Comparison of ENCODE assay signal across 19 cellular contexts in genomic region chr10:98255146-98255877, GRCh38. TPM values are rescaled to one million over a fixed set of nuclear protein-coding genes. Genes with fewer than 3 reads are reported as not detected.
DNase-seq lines count a peak whose midpoint lies in the region; ATAC-seq, FAIRE-seq and TF ChIP-seq lines count a peak whose summit lies in the region.
"Had no signal": no experiment of that assay in that cellular context is flagged by ENCODE, and none has a peak within 500 bp of the region (broad histone marks: within the 10 kb centered on the region; RNA-seq: fewer than 3 reads in every experiment).

No MANE protein-coding gene starts in this region.

- H3K9me3 ChIP-seq in breast epithelium (no peaks in the 10 kb centered on the region), mammary epithelial cell (replicated peaks; ENCODE audit: insufficient read depth, low read length) (no peaks in the 10 kb centered on the region), kidney (ENCODE audit: control insufficient read depth in 1 of 2, low read length in 2 of 2) (no peaks in the 10 kb centered on the region)
- H3K9me3 ChIP-seq: BE2C, HAP-1 had no signal

- peak; percentile 13 for ATAC-seq in activated T-helper 17 cell treated with anti-CD3 and anti-CD28 coated beads, Interleukin-2, amount 50 U/mL, for 72 hours (replicated peaks)

- no peaks in the 10 kb centered on the region for H3K36me3 ChIP-seq in breast epithelium
- no peaks in the 10 kb centered on the region for H3K36me3 ChIP-seq in mammary epithelial cell (ENCODE audit: insufficient read depth, low read length)
- H3K36me3 ChIP-seq in kidney (ENCODE audit: control insufficient read depth in 1 of 2, insufficient read depth in 2 of 2, low read length in 2 of 2): peaks cover 4 to 9% of the 10 kb centered on the region in 2 donors
- H3K36me3 ChIP-seq: BE2C, HAP-1 had no signal

- no peak for TF ChIP-seq POLR2A in breast epithelium (IDR thresholded peaks at IDR 0.05)

- no peak overlapping the region for H2AFZ ChIP-seq in mammary epithelial cell (ENCODE audit: low read depth, low read length)

- no peaks in the 10 kb centered on the region for H3K4me1 Mint-ChIP-seq in activated T-helper 17 cell treated with anti-CD3 and anti-CD28 coated beads, Interleukin-2, amount 50 U/mL, for 72 hours
- H3K4me1 Mint-ChIP-seq in type B pancreatic cell (ENCODE audit: unreplicated experiment): peaks cover 20% of the 10 kb centered on the region

- H3K27me3 ChIP-seq in breast epithelium (no peaks in the 10 kb centered on the region), mammary epithelial cell (ENCODE audit: insufficient read depth, low read length) (no peaks in the 10 kb centered on the region)
- H3K27me3 ChIP-seq: BE2C had no signal

- intact Hi-C loops in breast epithelium (cut with DNase I; ENCODE audit: low total_unique reads): no loop called here
- intact Hi-C loops in mammary epithelial cell (cut with micrococcal nuclease): no loop called here
- intact Hi-C loops in kidney (cut with DNase I): loop anchor here (10.0 kb wide), 1 partner anchor 49 kb away; no protein-coding TSS in a partner anchor

- H3K27ac ChIP-seq in breast epithelium (peak overlapping the region; percentile 32 to 53), mammary epithelial cell (ENCODE audit: insufficient read depth, low read depth, low read length) (no peak overlapping the region), kidney (ENCODE audit: low read depth in 2 of 2, low read length in 2 of 2) (no peak overlapping the region), coronary artery (no peak overlapping the region)
- H3K27ac ChIP-seq: SK-N-MC had no signal

- H4K20me1 ChIP-seq in mammary epithelial cell (ENCODE audit: insufficient read depth, low read length): no peaks in the 10 kb centered on the region

- dilution Hi-C loops in mammary epithelial cell (cut with HindIII; ENCODE audit: low sequenced_read_pairs): no loop called here

- H3K4me3 ChIP-seq in breast epithelium: no peak overlapping the region
- H3K4me3 ChIP-seq in mammary epithelial cell (replicated peaks in 1 of 3; ENCODE audit: insufficient read depth in 1 of 3, low read depth in 2 of 3, low read length in 3 of 3): no peak overlapping the region
- H3K4me3 ChIP-seq in kidney (ENCODE audit: low read length in 2 of 2): no peak overlapping the region
- H3K4me3 ChIP-seq in coronary artery: no peak overlapping the region
- H3K4me3 ChIP-seq: HAP-1, SK-N-MC had no signal

- in situ Hi-C loops in mammary epithelial cell (cut with MboI; ENCODE audit: low sequenced_read_pairs in 2 of 2): no loop called here

- CTCF ChIA-PET in mammary epithelial cell (lab: Charles Lee; ENCODE audit: low non-redundant PET): no interaction called here

- TF ChIP-seq CTCF in breast epithelium (IDR thresholded peaks at IDR 0.05) (no peak), mammary epithelial cell (conservative IDR thresholded peaks at IDR 0.05 in 1 of 2, IDR thresholded peaks at IDR 0.05 in 1 of 2; ENCODE audit: extremely low read depth in 1 of 2, insufficient read depth in 1 of 2, low read depth in 1 of 2, low read length in 2 of 2) (no peak), kidney (IDR thresholded peaks at IDR 0.05; ENCODE audit: borderline replicate concordance, extremely low read depth, insufficient read depth) (no peak), type B pancreatic cell (conservative IDR thresholded peaks at IDR 0.05) (no peak), coronary artery (IDR thresholded peaks at IDR 0.05) (no peak)

- H3K79me2 ChIP-seq in mammary epithelial cell (ENCODE audit: insufficient read depth, low read length): no peaks in the 10 kb centered on the region

- no TSS peak for BruUV-seq in mammary epithelial cell (replicated peaks; lab: Mats Ljungman, UMichigan)

- no peak for FAIRE-seq in kidney (lab: Jason Lieb, UNC)
- FAIRE-seq: D721Med, HTR-8/SVneo had no signal

- no peak overlapping the region for H3K4me2 ChIP-seq in mammary epithelial cell (ENCODE audit: insufficient read depth, low read depth, low read length)

- no peaks in the 10 kb centered on the region for H3K9me3 Mint-ChIP-seq in activated T-helper 17 cell treated with anti-CD3 and anti-CD28 coated beads, Interleukin-2, amount 50 U/mL, for 72 hours
- H3K9me3 Mint-ChIP-seq in type B pancreatic cell: no peaks in the 10 kb centered on the region

- H3K27me3 Mint-ChIP-seq in activated T-helper 17 cell treated with anti-CD3 and anti-CD28 coated beads, Interleukin-2, amount 50 U/mL, for 72 hours: no peaks in the 10 kb centered on the region
- H3K27me3 Mint-ChIP-seq in type B pancreatic cell: no peaks in the 10 kb centered on the region

- DNase-seq in breast epithelium (ENCODE audit: low spot score in 2 of 2) (no peak), mammary epithelial cell (no peak), kidney (peak; percentile 78), type B pancreatic cell (ENCODE audit: extremely low spot score, unreplicated experiment) (peak; percentile 62), CD1c-positive myeloid dendritic cell (ENCODE audit: extremely low spot score) (no peak), coronary artery (ENCODE audit: low spot score) (no peak), retina (no peak)
- DNase-seq: BE2C, NCI-H1092 treated with DMSO at 0.1 percent for 48 hours, NCI-H146, NCI-H2081, NCI-H748 treated with DMSO at 0.1 percent for 48 hours, OCI-M1, SHP77 had no signal

- WGBS in mammary epithelial cell (ENCODE audit: low coverage, missing lambda C conversion rate): 94% methylated on average over 12 of the region's 17 CpGs

- no peak overlapping the region for H3K27ac Mint-ChIP-seq in activated T-helper 17 cell treated with anti-CD3 and anti-CD28 coated beads, Interleukin-2, amount 50 U/mL, for 72 hours
- H3K27ac Mint-ChIP-seq in type B pancreatic cell: no peak overlapping the region

- H3K36me3 Mint-ChIP-seq in activated T-helper 17 cell treated with anti-CD3 and anti-CD28 coated beads, Interleukin-2, amount 50 U/mL, for 72 hours (ENCODE audit: low read depth): peaks cover 13% of the 10 kb centered on the region
- peaks cover 8% of the 10 kb centered on the region for H3K36me3 Mint-ChIP-seq in type B pancreatic cell

- H3K9ac ChIP-seq in mammary epithelial cell (ENCODE audit: insufficient read depth, low read length) (no peak overlapping the region), kidney (ENCODE audit: low read length in 2 of 2) (no peak overlapping the region)

- H3K4me1 ChIP-seq in breast epithelium: peaks cover 0 to 9% of the 10 kb centered on the region in 2 donors
- no peaks in the 10 kb centered on the region for H3K4me1 ChIP-seq in mammary epithelial cell (ENCODE audit: insufficient read depth, low read length)
- peaks cover 3 to 7% of the 10 kb centered on the region in 2 donors for H3K4me1 ChIP-seq in kidney (ENCODE audit: control insufficient read depth in 1 of 2, insufficient read depth in 1 of 2, low read depth in 1 of 2, low read length in 2 of 2)
- H3K4me1 ChIP-seq: BE2C, HAP-1 had no signal

- no peak overlapping the region for H3K4me3 Mint-ChIP-seq in activated T-helper 17 cell treated with anti-CD3 and anti-CD28 coated beads, Interleukin-2, amount 50 U/mL, for 72 hours
- H3K4me3 Mint-ChIP-seq in type B pancreatic cell: no peak overlapping the region

RNA-seq across cellular contexts. Expression of gene LOXL4, which starts 12.7 kb away (rescaled TPM):
- 10 to 100 TPM in 1 of 3 donors, 1 to 10 TPM in 2; 6.9 to 26.1 (median 6.9) TPM for total RNA-seq in breast epithelium
- 10 to 100 TPM in 1 of 2 donors, not detected in 1; 26.5 TPM for total RNA-seq in mammary epithelial cell
- polyA plus RNA-seq in mammary epithelial cell: not detected
- polyA minus RNA-seq in mammary epithelial cell: not detected
- not detected for total RNA-seq in activated T-helper 17 cell treated with anti-CD3 and anti-CD28 coated beads, Interleukin-2, amount 50 U/mL, for 72 hours
- 15.1 TPM for total RNA-seq in kidney
- polyA plus RNA-seq in kidney (ENCODE audit: insufficient read depth, low read depth, low replicate concordance): 3.4 TPM
- total RNA-seq in type B pancreatic cell (ENCODE audit: low replicate concordance): 40.5 and 59.4 TPM in 2 replicates

Comparison
In these comparisons a context has a peak if more than half of its experiments do, and no peak if none do; other contexts are left out.
1. H3K27ac ChIP-seq: peak in breast epithelium (2 of 2); none in mammary epithelial cell (single experiment), kidney (0 of 2) and coronary artery (0 of 2).
2. DNase-seq: peak in kidney (single experiment) and type B pancreatic cell (single experiment); none in breast epithelium (0 of 2), mammary epithelial cell (single experiment), CD1c-positive myeloid dendritic cell (single experiment), coronary artery (single experiment) and retina (single experiment).